In the genomic region with DNA sequence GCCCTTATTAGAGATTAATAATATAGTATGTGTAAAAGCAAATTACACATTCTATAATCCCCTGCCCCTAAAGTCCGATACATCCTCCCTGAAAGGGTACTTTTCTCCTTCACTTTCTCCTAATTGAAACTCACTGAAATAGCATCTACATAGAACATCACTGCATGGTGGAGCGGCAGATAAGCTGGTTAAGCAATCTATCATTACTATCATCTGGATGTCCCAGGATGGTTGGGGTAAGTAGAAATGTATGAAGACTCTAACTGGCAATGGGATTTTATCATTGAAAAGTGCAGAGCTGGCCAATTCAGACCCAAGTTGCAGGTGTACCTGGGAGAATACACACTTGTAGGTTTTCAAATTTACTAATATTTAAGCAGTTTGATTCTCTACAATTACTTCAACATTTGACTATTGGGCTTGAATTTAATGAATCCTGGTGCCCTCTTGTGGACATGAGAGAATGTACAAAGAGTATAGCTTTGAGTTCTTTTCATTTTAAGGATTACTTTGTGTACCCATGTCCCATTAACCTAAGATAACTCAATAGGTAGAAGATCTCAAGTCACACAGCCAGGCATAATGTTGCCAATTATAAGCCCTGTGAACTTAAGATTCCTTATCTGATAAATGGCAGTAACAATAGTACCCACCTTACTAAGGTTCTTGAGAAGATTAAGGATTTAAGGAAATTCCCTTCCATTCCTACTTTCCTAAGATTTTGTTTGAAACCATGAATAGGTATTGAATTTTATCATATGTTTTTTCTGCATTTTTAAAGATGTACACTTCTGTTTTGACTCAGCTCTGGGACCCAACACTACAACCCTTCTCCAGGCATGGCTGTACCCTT, we compare ENCODE assay signal across 8 cellular contexts.
DNase-seq lines count a peak whose midpoint lies in the region; ATAC-seq, FAIRE-seq and TF ChIP-seq lines count a peak whose summit lies in the region.

No MANE protein-coding gene starts in this region.

- in situ Hi-C loops in ACHN (cut with HindIII; ENCODE audit: low pct_ligation_motif_present, low pct_unique_long_range_greater_than_20kb, low sequenced_read_pairs): no loop called here

- intact Hi-C loops in kidney (cut with DNase I): no loop called here

- H3K27ac ChIP-seq in kidney (ENCODE audit: low read depth in 2 of 2, low read length in 2 of 2): no peak overlapping the region

- H3K9ac ChIP-seq in kidney (ENCODE audit: low read length in 2 of 2): no peak overlapping the region

- H3K9me3 ChIP-seq in kidney (ENCODE audit: control insufficient read depth in 1 of 2, low read length in 2 of 2): no peaks in the 10 kb centered on the region

- FAIRE-seq in kidney (lab: Jason Lieb, UNC) (peak; percentile 41), urothelium cell line (lab: Jason Lieb, UNC) (no peak)

- DNase-seq in ACHN (peak; percentile 60), GM06990 (ENCODE audit: extremely low read depth, insufficient read length) (no peak), NCI-H2029 (lab: John Stamatoyannopoulos, UW) (peak; percentile 18), astrocyte of the hippocampus (ENCODE audit: low read depth, low spot score) (peak; percentile 73), kidney (no peak), urothelium cell line (ENCODE audit: low spot score) (peak; percentile 43)
- no peak for DNase-seq in activated CD4-positive, alpha-beta T cell treated with anti-CD3 and anti-CD28 coated beads for 1 hour

- H3K4me1 ChIP-seq in kidney (ENCODE audit: control insufficient read depth in 1 of 2, insufficient read depth in 1 of 2, low read depth in 1 of 2, low read length in 2 of 2): no peaks in the 10 kb centered on the region

- H3K36me3 ChIP-seq in GM06990 (ENCODE audit: control insufficient read depth, insufficient read depth, low read length) (no peaks in the 10 kb centered on the region), kidney (ENCODE audit: control insufficient read depth in 1 of 2, insufficient read depth in 2 of 2, low read length in 2 of 2) (no peaks in the 10 kb centered on the region)

- no peak for ATAC-seq in GM21526 (IDR thresholded peaks at IDR 0.05; ENCODE audit: low FRiP score, unreplicated experiment)

- H3K4me3 ChIP-seq in GM06990 (replicated peaks; ENCODE audit: low read depth, low read length) (no peak overlapping the region), kidney (ENCODE audit: low read length in 2 of 2) (no peak overlapping the region)

- no peaks in the 10 kb centered on the region for H3K27me3 ChIP-seq in GM06990 (replicated peaks; ENCODE audit: control insufficient read depth, insufficient read depth, low read length)

- TF ChIP-seq CTCF in GM06990 (IDR thresholded peaks at IDR 0.05; ENCODE audit: insufficient read depth, low read length, poor library complexity, severe bottlenecking) (peak; percentile 42), kidney (IDR thresholded peaks at IDR 0.05; ENCODE audit: borderline replicate concordance, extremely low read depth, insufficient read depth) (peak; percentile 59)

Comparison
In these comparisons a context has a peak if more than half of its experiments do, and no peak if none do; other contexts are left out.
1. DNase-seq: peak in ACHN (single experiment), NCI-H2029 (single experiment), astrocyte of the hippocampus (single experiment) and urothelium cell line (single experiment); none in GM06990 (single experiment), kidney (single experiment) and activated CD4-positive, alpha-beta T cell treated with anti-CD3 and anti-CD28 coated beads for 1 hour (single experiment).